ENCODE assay signal across 1 cellular context in genomic region chr4:26719954-26720552, GRCh38.
TF ChIP-seq lines count a peak whose summit lies in the region.

No MANE protein-coding gene starts in this region.

TF ChIP-seq in HCT116, 20 proteins besides CTCF, POLR2A, EP300 and RAD21 (continued from another document):
- TF ChIP-seq REST (IDR thresholded peaks at IDR 0.05; ENCODE audit: low read depth): no peak
